Comparison of ENCODE assay signal across 25 cellular contexts in genomic region chr3:144585953-144586352, GRCh38.
"Had no signal": no experiment of that assay in that cellular context is flagged by ENCODE, and none has a peak within 500 bp of the region (broad histone marks: within the 10 kb centered on the region; RNA-seq: fewer than 3 reads in every experiment).

No MANE protein-coding gene starts in this region.

- H3K4me3 ChIP-seq: esophagus squamous epithelium, gastrocnemius medialis, spleen, suprapubic skin, tibial nerve had no signal

- ATAC-seq: activated CD8-positive, alpha-beta T cell treated with anti-CD3 and anti-CD28 coated beads for 36 hours; activated T-cell treated with anti-CD3 and anti-CD28 coated beads, Interleukin-2, amount 50 U/mL, for 4 hours; activated T-helper 17 cell treated with anti-CD3 and anti-CD28 coated beads, Interleukin-2, amount 50 U/mL, for 72 hours; gastrocnemius medialis; left cardiac atrium; naive thymus-derived CD8-positive, alpha-beta T cell; right cardiac atrium had no signal

- H3K27me3 ChIP-seq: esophagus squamous epithelium, gastrocnemius medialis, spleen, suprapubic skin, tibial nerve had no signal

- H3K36me3 ChIP-seq: esophagus squamous epithelium, gastrocnemius medialis, spleen, suprapubic skin, tibial nerve had no signal

- FAIRE-seq: bronchial epithelial cell, endometrium, keratinocyte had no signal

- DNase-seq: activated CD4-positive, alpha-beta T cell treated with anti-CD3 and anti-CD28 coated beads, Interleukin-2, amount 50 U/mL, for 1 hour; activated CD8-positive, alpha-beta T cell treated with anti-CD3 and anti-CD28 coated beads for 36 hours; activated T-cell treated with anti-CD3 and anti-CD28 coated beads, Interleukin-2, amount 50 U/mL, for 4 hours; anterior cingulate cortex; effector CD4-positive, alpha-beta T cell; esophagus squamous epithelium; gastrocnemius medialis; glutamatergic neuron; hippocampal formation; left cardiac atrium; mammary epithelial cell; midbrain; naive thymus-derived CD8-positive, alpha-beta T cell; occipital lobe; posterior cingulate gyrus; right cardiac atrium; spleen; stimulated activated naive CD4-positive, alpha-beta T cell had no signal

- H3K9me3 ChIP-seq: esophagus squamous epithelium, gastrocnemius medialis, suprapubic skin had no signal

- H3K27ac ChIP-seq: epithelial cell of prostate, esophagus squamous epithelium, gastrocnemius medialis, spleen, suprapubic skin, tibial nerve had no signal

- H3K4me1 ChIP-seq: esophagus squamous epithelium, gastrocnemius medialis, spleen, suprapubic skin, tibial nerve had no signal
